1 cellular context compared by ENCODE assay signal in the genomic region with DNA sequence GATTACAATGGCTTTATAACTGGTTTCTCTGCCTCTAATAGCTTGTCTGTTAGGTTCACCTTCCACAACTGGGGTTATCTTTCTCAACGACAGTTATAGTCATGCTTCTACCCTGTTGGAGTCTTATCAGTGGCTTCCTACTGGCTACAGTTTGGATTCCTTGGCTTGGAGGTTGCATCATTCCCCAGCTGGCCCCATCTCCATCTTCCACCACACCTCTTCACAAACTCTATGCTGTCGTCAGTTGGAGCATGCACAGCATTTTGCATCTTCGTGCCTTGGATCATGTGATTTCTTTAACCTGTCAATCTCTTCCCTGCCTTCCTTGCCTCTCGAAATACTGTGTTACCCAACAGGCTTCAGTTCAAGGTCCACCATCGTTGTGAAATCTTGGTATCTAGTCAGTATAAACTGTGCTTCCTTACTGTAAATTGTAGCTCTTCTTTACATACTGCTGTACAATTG.
A peak's percentile ranks its signal among the peaks of the same experiment; 100 is the strongest.
TF ChIP-seq lines count a peak whose summit lies in the region.

No MANE protein-coding gene starts in this region.

TF ChIP-seq in K562, 482 proteins besides CTCF, POLR2A, EP300 and RAD21 (continued from another document and continues in another):
- TF ChIP-seq, protein P1, sequence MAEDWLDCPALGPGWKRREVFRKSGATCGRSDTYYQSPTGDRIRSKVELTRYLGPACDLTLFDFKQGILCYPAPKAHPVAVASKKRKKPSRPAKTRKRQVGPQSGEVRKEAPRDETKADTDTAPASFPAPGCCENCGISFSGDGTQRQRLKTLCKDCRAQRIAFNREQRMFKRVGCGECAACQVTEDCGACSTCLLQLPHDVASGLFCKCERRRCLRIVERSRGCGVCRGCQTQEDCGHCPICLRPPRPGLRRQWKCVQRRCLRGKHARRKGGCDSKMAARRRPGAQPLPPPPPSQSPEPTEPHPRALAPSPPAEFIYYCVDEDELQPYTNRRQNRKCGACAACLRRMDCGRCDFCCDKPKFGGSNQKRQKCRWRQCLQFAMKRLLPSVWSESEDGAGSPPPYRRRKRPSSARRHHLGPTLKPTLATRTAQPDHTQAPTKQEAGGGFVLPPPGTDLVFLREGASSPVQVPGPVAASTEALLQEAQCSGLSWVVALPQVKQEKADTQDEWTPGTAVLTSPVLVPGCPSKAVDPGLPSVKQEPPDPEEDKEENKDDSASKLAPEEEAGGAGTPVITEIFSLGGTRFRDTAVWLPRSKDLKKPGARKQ (CRISPR knock-in tag; IDR thresholded peaks at IDR 0.05) = no peak
- no peak for TF ChIP-seq PHB (CRISPR knock-in tag; IDR thresholded peaks at IDR 0.05)
- no peak for TF ChIP-seq THRAP3 (IDR thresholded peaks at IDR 0.05; ENCODE audit: borderline replicate concordance)
- TF ChIP-seq ZNF699 (CRISPR knock-in tag; IDR thresholded peaks at IDR 0.05; ENCODE audit: insufficient replicate concordance) = no peak
- TF ChIP-seq MECOM (CRISPR knock-in tag; IDR thresholded peaks at IDR 0.05) = no peak; the same call in none of the 2 replicates
- no peak for TF ChIP-seq KDM2B (CRISPR knock-in tag; IDR thresholded peaks at IDR 0.05)
- no peak for TF ChIP-seq NEUROD1 (IDR thresholded peaks at IDR 0.05; ENCODE audit: borderline replicate concordance, low read depth, low read length, partially characterized antibody)
- TF ChIP-seq, protein P2, sequence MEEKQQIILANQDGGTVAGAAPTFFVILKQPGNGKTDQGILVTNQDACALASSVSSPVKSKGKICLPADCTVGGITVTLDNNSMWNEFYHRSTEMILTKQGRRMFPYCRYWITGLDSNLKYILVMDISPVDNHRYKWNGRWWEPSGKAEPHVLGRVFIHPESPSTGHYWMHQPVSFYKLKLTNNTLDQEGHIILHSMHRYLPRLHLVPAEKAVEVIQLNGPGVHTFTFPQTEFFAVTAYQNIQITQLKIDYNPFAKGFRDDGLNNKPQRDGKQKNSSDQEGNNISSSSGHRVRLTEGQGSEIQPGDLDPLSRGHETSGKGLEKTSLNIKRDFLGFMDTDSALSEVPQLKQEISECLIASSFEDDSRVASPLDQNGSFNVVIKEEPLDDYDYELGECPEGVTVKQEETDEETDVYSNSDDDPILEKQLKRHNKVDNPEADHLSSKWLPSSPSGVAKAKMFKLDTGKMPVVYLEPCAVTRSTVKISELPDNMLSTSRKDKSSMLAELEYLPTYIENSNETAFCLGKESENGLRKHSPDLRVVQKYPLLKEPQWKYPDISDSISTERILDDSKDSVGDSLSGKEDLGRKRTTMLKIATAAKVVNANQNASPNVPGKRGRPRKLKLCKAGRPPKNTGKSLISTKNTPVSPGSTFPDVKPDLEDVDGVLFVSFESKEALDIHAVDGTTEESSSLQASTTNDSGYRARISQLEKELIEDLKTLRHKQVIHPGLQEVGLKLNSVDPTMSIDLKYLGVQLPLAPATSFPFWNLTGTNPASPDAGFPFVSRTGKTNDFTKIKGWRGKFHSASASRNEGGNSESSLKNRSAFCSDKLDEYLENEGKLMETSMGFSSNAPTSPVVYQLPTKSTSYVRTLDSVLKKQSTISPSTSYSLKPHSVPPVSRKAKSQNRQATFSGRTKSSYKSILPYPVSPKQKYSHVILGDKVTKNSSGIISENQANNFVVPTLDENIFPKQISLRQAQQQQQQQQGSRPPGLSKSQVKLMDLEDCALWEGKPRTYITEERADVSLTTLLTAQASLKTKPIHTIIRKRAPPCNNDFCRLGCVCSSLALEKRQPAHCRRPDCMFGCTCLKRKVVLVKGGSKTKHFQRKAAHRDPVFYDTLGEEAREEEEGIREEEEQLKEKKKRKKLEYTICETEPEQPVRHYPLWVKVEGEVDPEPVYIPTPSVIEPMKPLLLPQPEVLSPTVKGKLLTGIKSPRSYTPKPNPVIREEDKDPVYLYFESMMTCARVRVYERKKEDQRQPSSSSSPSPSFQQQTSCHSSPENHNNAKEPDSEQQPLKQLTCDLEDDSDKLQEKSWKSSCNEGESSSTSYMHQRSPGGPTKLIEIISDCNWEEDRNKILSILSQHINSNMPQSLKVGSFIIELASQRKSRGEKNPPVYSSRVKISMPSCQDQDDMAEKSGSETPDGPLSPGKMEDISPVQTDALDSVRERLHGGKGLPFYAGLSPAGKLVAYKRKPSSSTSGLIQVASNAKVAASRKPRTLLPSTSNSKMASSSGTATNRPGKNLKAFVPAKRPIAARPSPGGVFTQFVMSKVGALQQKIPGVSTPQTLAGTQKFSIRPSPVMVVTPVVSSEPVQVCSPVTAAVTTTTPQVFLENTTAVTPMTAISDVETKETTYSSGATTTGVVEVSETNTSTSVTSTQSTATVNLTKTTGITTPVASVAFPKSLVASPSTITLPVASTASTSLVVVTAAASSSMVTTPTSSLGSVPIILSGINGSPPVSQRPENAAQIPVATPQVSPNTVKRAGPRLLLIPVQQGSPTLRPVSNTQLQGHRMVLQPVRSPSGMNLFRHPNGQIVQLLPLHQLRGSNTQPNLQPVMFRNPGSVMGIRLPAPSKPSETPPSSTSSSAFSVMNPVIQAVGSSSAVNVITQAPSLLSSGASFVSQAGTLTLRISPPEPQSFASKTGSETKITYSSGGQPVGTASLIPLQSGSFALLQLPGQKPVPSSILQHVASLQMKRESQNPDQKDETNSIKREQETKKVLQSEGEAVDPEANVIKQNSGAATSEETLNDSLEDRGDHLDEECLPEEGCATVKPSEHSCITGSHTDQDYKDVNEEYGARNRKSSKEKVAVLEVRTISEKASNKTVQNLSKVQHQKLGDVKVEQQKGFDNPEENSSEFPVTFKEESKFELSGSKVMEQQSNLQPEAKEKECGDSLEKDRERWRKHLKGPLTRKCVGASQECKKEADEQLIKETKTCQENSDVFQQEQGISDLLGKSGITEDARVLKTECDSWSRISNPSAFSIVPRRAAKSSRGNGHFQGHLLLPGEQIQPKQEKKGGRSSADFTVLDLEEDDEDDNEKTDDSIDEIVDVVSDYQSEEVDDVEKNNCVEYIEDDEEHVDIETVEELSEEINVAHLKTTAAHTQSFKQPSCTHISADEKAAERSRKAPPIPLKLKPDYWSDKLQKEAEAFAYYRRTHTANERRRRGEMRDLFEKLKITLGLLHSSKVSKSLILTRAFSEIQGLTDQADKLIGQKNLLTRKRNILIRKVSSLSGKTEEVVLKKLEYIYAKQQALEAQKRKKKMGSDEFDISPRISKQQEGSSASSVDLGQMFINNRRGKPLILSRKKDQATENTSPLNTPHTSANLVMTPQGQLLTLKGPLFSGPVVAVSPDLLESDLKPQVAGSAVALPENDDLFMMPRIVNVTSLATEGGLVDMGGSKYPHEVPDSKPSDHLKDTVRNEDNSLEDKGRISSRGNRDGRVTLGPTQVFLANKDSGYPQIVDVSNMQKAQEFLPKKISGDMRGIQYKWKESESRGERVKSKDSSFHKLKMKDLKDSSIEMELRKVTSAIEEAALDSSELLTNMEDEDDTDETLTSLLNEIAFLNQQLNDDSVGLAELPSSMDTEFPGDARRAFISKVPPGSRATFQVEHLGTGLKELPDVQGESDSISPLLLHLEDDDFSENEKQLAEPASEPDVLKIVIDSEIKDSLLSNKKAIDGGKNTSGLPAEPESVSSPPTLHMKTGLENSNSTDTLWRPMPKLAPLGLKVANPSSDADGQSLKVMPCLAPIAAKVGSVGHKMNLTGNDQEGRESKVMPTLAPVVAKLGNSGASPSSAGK (IDR thresholded peaks at IDR 0.05) = peak; percentile 63
- TF ChIP-seq CEBPG (CRISPR knock-in tag; IDR thresholded peaks at IDR 0.05) = peak; percentile 49; the same call in 1 of the 2 replicates
- TF ChIP-seq CEBPG (tag; conservative IDR thresholded peaks at IDR 0.05 in 1 of 2, IDR thresholded peaks at IDR 0.05 in 1 of 2) = peak; percentile 89 to 94
- TF ChIP-seq, protein P3, sequence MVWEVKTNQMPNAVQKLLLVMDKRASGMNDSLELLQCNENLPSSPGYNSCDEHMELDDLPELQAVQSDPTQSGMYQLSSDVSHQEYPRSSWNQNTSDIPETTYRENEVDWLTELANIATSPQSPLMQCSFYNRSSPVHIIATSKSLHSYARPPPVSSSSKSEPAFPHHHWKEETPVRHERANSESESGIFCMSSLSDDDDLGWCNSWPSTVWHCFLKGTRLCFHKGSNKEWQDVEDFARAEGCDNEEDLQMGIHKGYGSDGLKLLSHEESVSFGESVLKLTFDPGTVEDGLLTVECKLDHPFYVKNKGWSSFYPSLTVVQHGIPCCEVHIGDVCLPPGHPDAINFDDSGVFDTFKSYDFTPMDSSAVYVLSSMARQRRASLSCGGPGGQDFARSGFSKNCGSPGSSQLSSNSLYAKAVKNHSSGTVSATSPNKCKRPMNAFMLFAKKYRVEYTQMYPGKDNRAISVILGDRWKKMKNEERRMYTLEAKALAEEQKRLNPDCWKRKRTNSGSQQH (CRISPR knock-in tag; IDR thresholded peaks at IDR 0.05) = peak; percentile 62; the same call in 1 of the 2 replicates
- no peak for TF ChIP-seq ZNF780A (CRISPR knock-in tag; IDR thresholded peaks at IDR 0.05)
- TF ChIP-seq PTTG1 (tag; IDR thresholded peaks at IDR 0.05; ENCODE audit: low read depth) = no peak
- TF ChIP-seq SP1 (CRISPR knock-in tag; IDR thresholded peaks at IDR 0.05) = no peak
- TF ChIP-seq SETDB1 (IDR thresholded peaks at IDR 0.05; ENCODE audit: low read length) = no peak
- no peak for TF ChIP-seq HOXB6 (CRISPR knock-in tag; IDR thresholded peaks at IDR 0.05; ENCODE audit: borderline replicate concordance)
- no peak for TF ChIP-seq CCNT2 (IDR thresholded peaks at IDR 0.05; ENCODE audit: borderline replicate concordance, extremely low read depth, insufficient read length, low read depth, low read length)
- TF ChIP-seq ZNF197 (CRISPR knock-in tag; IDR thresholded peaks at IDR 0.05; ENCODE audit: low read depth) = peak; percentile 65; the same call in 1 of the 2 replicates
- no peak for TF ChIP-seq CSDE1 (IDR thresholded peaks at IDR 0.05)
- no peak for TF ChIP-seq NCOA6 (IDR thresholded peaks at IDR 0.05)
- peak; percentile 73; the same call in 1 of the 2 replicates for TF ChIP-seq ARID1B (IDR thresholded peaks at IDR 0.05)
- TF ChIP-seq, protein P4, sequence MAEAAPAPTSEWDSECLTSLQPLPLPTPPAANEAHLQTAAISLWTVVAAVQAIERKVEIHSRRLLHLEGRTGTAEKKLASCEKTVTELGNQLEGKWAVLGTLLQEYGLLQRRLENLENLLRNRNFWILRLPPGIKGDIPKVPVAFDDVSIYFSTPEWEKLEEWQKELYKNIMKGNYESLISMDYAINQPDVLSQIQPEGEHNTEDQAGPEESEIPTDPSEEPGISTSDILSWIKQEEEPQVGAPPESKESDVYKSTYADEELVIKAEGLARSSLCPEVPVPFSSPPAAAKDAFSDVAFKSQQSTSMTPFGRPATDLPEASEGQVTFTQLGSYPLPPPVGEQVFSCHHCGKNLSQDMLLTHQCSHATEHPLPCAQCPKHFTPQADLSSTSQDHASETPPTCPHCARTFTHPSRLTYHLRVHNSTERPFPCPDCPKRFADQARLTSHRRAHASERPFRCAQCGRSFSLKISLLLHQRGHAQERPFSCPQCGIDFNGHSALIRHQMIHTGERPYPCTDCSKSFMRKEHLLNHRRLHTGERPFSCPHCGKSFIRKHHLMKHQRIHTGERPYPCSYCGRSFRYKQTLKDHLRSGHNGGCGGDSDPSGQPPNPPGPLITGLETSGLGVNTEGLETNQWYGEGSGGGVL (CRISPR knock-in tag; IDR thresholded peaks at IDR 0.05) = no peak
- no peak for TF ChIP-seq HNRNPK (IDR thresholded peaks at IDR 0.05; ENCODE audit: low read depth, low read length, poor library complexity, severe bottlenecking)
- TF ChIP-seq YBX1 (IDR thresholded peaks at IDR 0.05) = no peak
- TF ChIP-seq TRIM24 (IDR thresholded peaks at IDR 0.05) = peak; percentile 77 to 82; a peak in 3 of 4 replicates
- no peak for TF ChIP-seq ZNF77 (CRISPR knock-in tag; IDR thresholded peaks at IDR 0.05)
- no peak for TF ChIP-seq SPI1 (IDR thresholded peaks at IDR 0.05; ENCODE audit: borderline replicate concordance, low read depth, low read length)
- no peak; the same call in 1 of the 2 replicates for TF ChIP-seq LCOR (CRISPR knock-in tag; IDR thresholded peaks at IDR 0.05)
- no peak for TF ChIP-seq POLR2AphosphoS2 (IDR thresholded peaks at IDR 0.05; ENCODE audit: low read length)
- TF ChIP-seq ZFP36 (IDR thresholded peaks at IDR 0.05; ENCODE audit: low read depth, low read length, partially characterized antibody) = no peak
- no peak for TF ChIP-seq RBM14 (IDR thresholded peaks at IDR 0.05; ENCODE audit: borderline replicate concordance, insufficient read depth, low read depth, low read length)
- TF ChIP-seq, protein P5, sequence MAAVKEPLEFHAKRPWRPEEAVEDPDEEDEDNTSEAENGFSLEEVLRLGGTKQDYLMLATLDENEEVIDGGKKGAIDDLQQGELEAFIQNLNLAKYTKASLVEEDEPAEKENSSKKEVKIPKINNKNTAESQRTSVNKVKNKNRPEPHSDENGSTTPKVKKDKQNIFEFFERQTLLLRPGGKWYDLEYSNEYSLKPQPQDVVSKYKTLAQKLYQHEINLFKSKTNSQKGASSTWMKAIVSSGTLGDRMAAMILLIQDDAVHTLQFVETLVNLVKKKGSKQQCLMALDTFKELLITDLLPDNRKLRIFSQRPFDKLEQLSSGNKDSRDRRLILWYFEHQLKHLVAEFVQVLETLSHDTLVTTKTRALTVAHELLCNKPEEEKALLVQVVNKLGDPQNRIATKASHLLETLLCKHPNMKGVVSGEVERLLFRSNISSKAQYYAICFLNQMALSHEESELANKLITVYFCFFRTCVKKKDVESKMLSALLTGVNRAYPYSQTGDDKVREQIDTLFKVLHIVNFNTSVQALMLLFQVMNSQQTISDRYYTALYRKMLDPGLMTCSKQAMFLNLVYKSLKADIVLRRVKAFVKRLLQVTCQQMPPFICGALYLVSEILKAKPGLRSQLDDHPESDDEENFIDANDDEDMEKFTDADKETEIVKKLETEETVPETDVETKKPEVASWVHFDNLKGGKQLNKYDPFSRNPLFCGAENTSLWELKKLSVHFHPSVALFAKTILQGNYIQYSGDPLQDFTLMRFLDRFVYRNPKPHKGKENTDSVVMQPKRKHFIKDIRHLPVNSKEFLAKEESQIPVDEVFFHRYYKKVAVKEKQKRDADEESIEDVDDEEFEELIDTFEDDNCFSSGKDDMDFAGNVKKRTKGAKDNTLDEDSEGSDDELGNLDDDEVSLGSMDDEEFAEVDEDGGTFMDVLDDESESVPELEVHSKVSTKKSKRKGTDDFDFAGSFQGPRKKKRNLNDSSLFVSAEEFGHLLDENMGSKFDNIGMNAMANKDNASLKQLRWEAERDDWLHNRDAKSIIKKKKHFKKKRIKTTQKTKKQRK (IDR thresholded peaks at IDR 0.05; ENCODE audit: borderline replicate concordance, low read depth, low read length) = no peak
- no peak for TF ChIP-seq TCFL5 (CRISPR knock-in tag; conservative IDR thresholded peaks at IDR 0.05)
- no peak for TF ChIP-seq ZNF75A (CRISPR knock-in tag; IDR thresholded peaks at IDR 0.05)
- no peak for TF ChIP-seq GATAD2A (IDR thresholded peaks at IDR 0.05)
- TF ChIP-seq, protein P6, sequence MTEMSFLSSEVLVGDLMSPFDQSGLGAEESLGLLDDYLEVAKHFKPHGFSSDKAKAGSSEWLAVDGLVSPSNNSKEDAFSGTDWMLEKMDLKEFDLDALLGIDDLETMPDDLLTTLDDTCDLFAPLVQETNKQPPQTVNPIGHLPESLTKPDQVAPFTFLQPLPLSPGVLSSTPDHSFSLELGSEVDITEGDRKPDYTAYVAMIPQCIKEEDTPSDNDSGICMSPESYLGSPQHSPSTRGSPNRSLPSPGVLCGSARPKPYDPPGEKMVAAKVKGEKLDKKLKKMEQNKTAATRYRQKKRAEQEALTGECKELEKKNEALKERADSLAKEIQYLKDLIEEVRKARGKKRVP (CRISPR knock-in tag; IDR thresholded peaks at IDR 0.05) = peak; percentile 95
- TF ChIP-seq TOE1 (IDR thresholded peaks at IDR 0.05; ENCODE audit: borderline replicate concordance) = peak; percentile 74; the same call in 1 of the 2 replicates
- TF ChIP-seq TOE1 (CRISPR knock-in tag; IDR thresholded peaks at IDR 0.05; ENCODE audit: borderline replicate concordance, low read depth) = no peak
- TF ChIP-seq ZNF668 (CRISPR knock-in tag; IDR thresholded peaks at IDR 0.05) = no peak
- TF ChIP-seq NFRKB (IDR thresholded peaks at IDR 0.05; ENCODE audit: low read depth) = no peak
- TF ChIP-seq MXI1 (IDR thresholded peaks at IDR 0.05; ENCODE audit: low read depth, low read length) = no peak
- TF ChIP-seq U2AF1 (optimal IDR thresholded peaks at IDR 0.05; ENCODE audit: low read depth, low read length) = no peak
- TF ChIP-seq MAZ (CRISPR knock-in tag; conservative IDR thresholded peaks at IDR 0.05 in 1 of 2, IDR thresholded peaks at IDR 0.05 in 1 of 2) = peak in 1 of 2 experiments; percentile 17; a peak in 1 of 4 replicates
